Comparison of ENCODE assay signal across 1 cellular context in genomic region chr1:58783090-58783992, GRCh38.
TF ChIP-seq lines count a peak whose summit lies in the region.

No MANE protein-coding gene starts in this region.

TF ChIP-seq in K562, 482 proteins besides CTCF, POLR2A, EP300 and RAD21 (continued from another document and continues in another):
- TF ChIP-seq AFF1 (IDR thresholded peaks at IDR 0.05; ENCODE audit: low read depth in 1 of 2, partially characterized antibody in 2 of 2) (peak in 1 of 2 experiments; percentile 86), RBM22 (IDR thresholded peaks at IDR 0.05; ENCODE audit: low read depth, low read length, poor library complexity, severe bottlenecking) (peak; percentile 91), ZMIZ1 (IDR thresholded peaks at IDR 0.05; ENCODE audit: low read depth in 2 of 2, low read length in 2 of 2) (peak in 1 of 2 experiments; percentile 78; a peak in 1 of 4 replicates), ZNF280A (IDR thresholded peaks at IDR 0.05; ENCODE audit: low read depth, partially characterized antibody) (no peak), ZFP91 (CRISPR knock-in tag; IDR thresholded peaks at IDR 0.05) (no peak), ZNF77 (CRISPR knock-in tag; IDR thresholded peaks at IDR 0.05) (no peak), E2F3 (CRISPR knock-in tag; IDR thresholded peaks at IDR 0.05) (0 out of 2 replicates have a peak, but pooled peaks have one; percentile 18), CHD2 (IDR thresholded peaks at IDR 0.05; ENCODE audit: low read depth, low read length) (0 out of 2 replicates have a peak, but pooled peaks have one; percentile 34), FIP1L1 (IDR thresholded peaks at IDR 0.05; ENCODE audit: low read depth, low read length, poor library complexity, severe bottlenecking) (peak; percentile 27), MEIS2 (IDR thresholded peaks at IDR 0.05; ENCODE audit: partially characterized antibody) (no peak), ILF3 (IDR thresholded peaks at IDR 0.05; ENCODE audit: borderline replicate concordance) (peak; percentile 91; the same call in 1 of the 2 replicates), CBFB (CRISPR knock-in tag; IDR thresholded peaks at IDR 0.05) (peak; percentile 41; the same call in 1 of the 2 replicates), ZNF23 (CRISPR knock-in tag; IDR thresholded peaks at IDR 0.05) (0 out of 2 replicates have a peak, but pooled peaks have one; percentile 33), DEAF1 (CRISPR knock-in tag; IDR thresholded peaks at IDR 0.05) (0 out of 2 replicates have a peak, but pooled peaks have one; percentile 7), CLOCK (CRISPR knock-in tag; IDR thresholded peaks at IDR 0.05; ENCODE audit: borderline replicate concordance) (no peak), NCOA2 (IDR thresholded peaks at IDR 0.05; ENCODE audit: partially characterized antibody in 2 of 2) (no peak), ERF (CRISPR knock-in tag; IDR thresholded peaks at IDR 0.05) (peak; percentile 27; the same call in 1 of the 2 replicates), NFRKB (IDR thresholded peaks at IDR 0.05; ENCODE audit: low read depth) (peak; percentile 36), VEZF1 (CRISPR knock-in tag; IDR thresholded peaks at IDR 0.05) (0 out of 2 replicates have a peak, but pooled peaks have one; percentile 30), MYC (IDR thresholded peaks at IDR 0.05; ENCODE audit: low read depth, low read length) (no peak), MYC (CRISPR knock-in tag; IDR thresholded peaks at IDR 0.05; ENCODE audit: borderline replicate concordance, low read depth) (no peak), RB1 (IDR thresholded peaks at IDR 0.05; ENCODE audit: low read depth) (0 out of 2 replicates have a peak, but pooled peaks have one; percentile 11), ZNF76 (CRISPR knock-in tag; IDR thresholded peaks at IDR 0.05; ENCODE audit: borderline replicate concordance) (no peak), MLLT1 (IDR thresholded peaks at IDR 0.05) (peak; percentile 96 to 98), BRCA1 (IDR thresholded peaks at IDR 0.05) (no peak), BRCA1 (CRISPR knock-in tag; IDR thresholded peaks at IDR 0.05) (no peak), KDM5B (IDR thresholded peaks at IDR 0.05; ENCODE audit: insufficient replicate concordance, low read depth, low read length) (no peak), REST (CRISPR knock-in tag; IDR thresholded peaks at IDR 0.05; ENCODE audit: low read depth) (peak; percentile 25; the same call in 1 of the 2 replicates), RHOXF2B (CRISPR knock-in tag; conservative IDR thresholded peaks at IDR 0.05) (no peak)
